Comparison of ENCODE assay signal across 9 cellular contexts in the genomic region with DNA sequence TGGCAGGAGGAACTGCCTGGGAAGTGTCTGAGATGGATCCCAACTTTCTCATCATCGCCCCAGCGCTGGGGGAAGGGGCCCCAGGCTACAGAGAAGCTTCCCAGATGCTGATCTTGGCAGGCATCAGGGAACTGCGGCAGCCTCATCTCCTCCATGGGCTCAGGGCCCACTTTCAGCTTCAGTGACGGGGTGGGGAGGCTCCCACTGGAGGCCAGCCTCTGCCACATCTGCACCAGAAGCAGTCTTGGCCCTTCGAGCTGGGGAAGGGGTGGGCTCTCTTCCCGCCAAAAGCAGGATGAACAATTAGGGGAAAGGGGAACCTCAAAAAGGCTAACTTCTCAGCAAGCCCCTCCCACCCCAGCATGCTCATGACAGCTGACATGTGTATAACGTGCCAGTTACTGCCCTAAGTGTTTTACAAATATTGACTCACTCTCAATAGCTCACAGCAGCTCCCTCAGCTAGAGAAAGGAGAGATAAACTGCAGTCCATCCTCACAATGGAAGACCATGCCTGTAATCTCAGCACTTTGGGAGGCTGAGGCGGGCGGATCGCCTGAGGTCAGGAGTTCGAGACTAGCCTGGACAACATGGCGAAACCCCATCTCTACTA. TPM values are rescaled to one million over a fixed set of nuclear protein-coding genes. Genes with fewer than 3 reads are reported as not detected.
DNase-seq lines count a peak whose midpoint lies in the region; ATAC-seq and TF ChIP-seq lines count a peak whose summit lies in the region.
"Had no signal": no experiment of that assay in that cellular context is flagged by ENCODE, and none has a peak within 500 bp of the region (broad histone marks: within the 10 kb centered on the region; RNA-seq: fewer than 3 reads in every experiment).

No MANE protein-coding gene starts in this region.

- no peaks in the 10 kb centered on the region for H3K36me3 ChIP-seq in naive thymus-derived CD4-positive, alpha-beta T cell (ENCODE audit: control insufficient read depth in 2 of 3, insufficient read depth in 3 of 3, low read length in 3 of 3)

- peak overlapping the region in 2 of 10 donors; percentile 2 to 29 for H3K4me3 Mint-ChIP-seq in naive thymus-derived CD4-positive, alpha-beta T cell
- H3K4me3 Mint-ChIP-seq in Calu3 (ENCODE audit: low read depth, unreplicated experiment): no peak overlapping the region

- H3K4me3 ChIP-seq in naive thymus-derived CD4-positive, alpha-beta T cell (ENCODE audit: low read length): no peak overlapping the region

- intact Hi-C loops in naive thymus-derived CD4-positive, alpha-beta T cell (cut with micrococcal nuclease): no loop called here
- intact Hi-C loops in Calu3 (cut with micrococcal nuclease; ENCODE audit: unreplicated experiment): no loop called here

- no peak overlapping the region for H3K27ac ChIP-seq in naive thymus-derived CD4-positive, alpha-beta T cell (ENCODE audit: low read depth, low read length)

- H3K4me1 Mint-ChIP-seq in naive thymus-derived CD4-positive, alpha-beta T cell: peaks cover 6 to 27% (median 17%) of the 10 kb centered on the region in 7 donors
- H3K4me1 Mint-ChIP-seq in Calu3 (ENCODE audit: low read depth, unreplicated experiment): no peaks in the 10 kb centered on the region

- H3K36me3 Mint-ChIP-seq in naive thymus-derived CD4-positive, alpha-beta T cell: peaks cover 0 to 3% (median 0%) of the 10 kb centered on the region in 5 donors
- no peaks in the 10 kb centered on the region for H3K36me3 Mint-ChIP-seq in Calu3 (ENCODE audit: insufficient read depth, unreplicated experiment)

- DNase-seq in COR-L47 (lab: John Stamatoyannopoulos, UW) (peak; percentile 88), NCI-H146 treated with DMSO at 0.1 percent for 48 hours (lab: John Stamatoyannopoulos, UW; ENCODE audit: unreplicated experiment) (peak; percentile 98), brain pericyte (ENCODE audit: low read depth, low spot score) (peak; percentile 84), Calu3 (no peak)
- DNase-seq in naive thymus-derived CD4-positive, alpha-beta T cell: no peak
- no peak for DNase-seq in activated effector memory CD4-positive, alpha-beta T cell treated with anti-CD3 and anti-CD28 coated beads, Interleukin-2, amount 50 U/mL, for 16 hours
- no peak for DNase-seq in effector CD4-positive, alpha-beta T cell
- DNase-seq: activated gamma-delta T cell had no signal

- no peaks in the 10 kb centered on the region for H3K9me3 ChIP-seq in naive thymus-derived CD4-positive, alpha-beta T cell (ENCODE audit: control insufficient read depth in 2 of 3, low read length in 3 of 3)

- no peak for ATAC-seq in naive thymus-derived CD4-positive, alpha-beta T cell
- no peak for ATAC-seq in HG02759 (IDR thresholded peaks at IDR 0.05; ENCODE audit: unreplicated experiment)

- H3K27ac Mint-ChIP-seq in naive thymus-derived CD4-positive, alpha-beta T cell: peak overlapping the region in 6 of 9 donors; percentile 4 to 34 (median 25)
- H3K27ac Mint-ChIP-seq in Calu3 (ENCODE audit: unreplicated experiment): no peak overlapping the region

- POLR2A ChIA-PET in naive thymus-derived CD4-positive, alpha-beta T cell (lab: Charles Lee): interaction anchor here (0.7 kb wide), 1 partner anchor 69 kb away, joined by 4 read pairs; no protein-coding TSS in a partner anchor

- H3K9me3 Mint-ChIP-seq in naive thymus-derived CD4-positive, alpha-beta T cell: no peaks in the 10 kb centered on the region
- H3K9me3 Mint-ChIP-seq in Calu3 (ENCODE audit: low read depth, unreplicated experiment): no peaks in the 10 kb centered on the region

- H3K27me3 ChIP-seq in naive thymus-derived CD4-positive, alpha-beta T cell (ENCODE audit: control insufficient read depth in 2 of 2, insufficient read depth in 2 of 2, low read length in 2 of 2): no peaks in the 10 kb centered on the region

- TF ChIP-seq CTCF in Calu3 (IDR thresholded peaks at IDR 0.05; ENCODE audit: unreplicated experiment): no peak

- no peaks in the 10 kb centered on the region for H3K27me3 Mint-ChIP-seq in naive thymus-derived CD4-positive, alpha-beta T cell
- H3K27me3 Mint-ChIP-seq in Calu3 (ENCODE audit: unreplicated experiment): no peaks in the 10 kb centered on the region

- CTCF ChIA-PET in naive thymus-derived CD4-positive, alpha-beta T cell (lab: Charles Lee): interaction anchor here (8.0 kb wide), 1 partner anchor 12 kb away, joined by 52 read pairs; a partner anchor contains a TSS
- CTCF ChIA-PET in Calu3 (lab: Charles Lee): interaction anchor here (0.7 kb wide), 1 partner anchor 34 kb away, joined by 4 read pairs; no protein-coding TSS in a partner anchor

- peaks cover 10 to 14% of the 10 kb centered on the region in 2 donors for H3K4me1 ChIP-seq in naive thymus-derived CD4-positive, alpha-beta T cell (ENCODE audit: control insufficient read depth in 2 of 2, insufficient read depth in 2 of 2, low read length in 2 of 2)

- BruUV-seq in Calu3 (replicated peaks; lab: Mats Ljungman, UMichigan): no TSS peak

RNA-seq across cellular contexts. Expression of a gene that starts 7.1 kb away (rescaled TPM):
- 1 to 10 TPM; 3.4 to 6.8 (median 5.2) TPM for total RNA-seq in naive thymus-derived CD4-positive, alpha-beta T cell
- under 1 TPM; 0.64 to 0.81 TPM for polyA plus RNA-seq in naive thymus-derived CD4-positive, alpha-beta T cell
- 4.8 and 5.3 TPM in 2 replicates for total RNA-seq in Calu3 (2022)

RNA-seq across cellular contexts. Expression of a gene that starts 13.7 kb away (rescaled TPM):
- 10 to 100 TPM; 36.8 to 70.5 (median 43.0) TPM for total RNA-seq in naive thymus-derived CD4-positive, alpha-beta T cell
- 10 to 100 TPM; 24.9 to 34.1 TPM for polyA plus RNA-seq in naive thymus-derived CD4-positive, alpha-beta T cell
- 59.2 and 60.4 TPM in 2 replicates for total RNA-seq in Calu3 (2022)

RNA-seq across cellular contexts. Expression of a gene that starts 32.6 kb away (rescaled TPM):
- total RNA-seq in naive thymus-derived CD4-positive, alpha-beta T cell: 10 to 100 TPM in 3 of 5 experiments, 1 to 10 TPM in 2; 3.6 to 47.2 (median 16.3) TPM
- 1 to 10 TPM; 1.2 to 3.9 TPM for polyA plus RNA-seq in naive thymus-derived CD4-positive, alpha-beta T cell
- 91.0 and 147 TPM in 2 replicates for total RNA-seq in Calu3 (2022)

RNA-seq across cellular contexts. Expression of a gene that starts 43.5 kb away (rescaled TPM):
- 100 to 1,000 TPM; 175 to 334 (median 194) TPM for total RNA-seq in naive thymus-derived CD4-positive, alpha-beta T cell
- polyA plus RNA-seq in naive thymus-derived CD4-positive, alpha-beta T cell: 100 to 1,000 TPM; 113 to 153 TPM
- 133 and 139 TPM in 2 replicates for total RNA-seq in Calu3 (2022)

RNA-seq across cellular contexts. Expression of a gene that starts 48.5 kb away (rescaled TPM):
- 1 to 10 TPM in 3 of 5 experiments, under 1 TPM in 2; 0.40 to 3.7 (median 1.2) TPM for total RNA-seq in naive thymus-derived CD4-positive, alpha-beta T cell
- under 1 TPM; 0.52 to 0.55 TPM for polyA plus RNA-seq in naive thymus-derived CD4-positive, alpha-beta T cell
- 1.6 and 1.7 TPM in 2 replicates for total RNA-seq in Calu3 (2022)

Comparison
In these comparisons a context has a peak if more than half of its experiments do, and no peak if none do; other contexts are left out.
1. DNase-seq: peak in COR-L47 (single experiment), NCI-H146 treated with DMSO at 0.1 percent for 48 hours (single experiment) and brain pericyte (single experiment); none in naive thymus-derived CD4-positive, alpha-beta T cell (0 of 9), activated effector memory CD4-positive, alpha-beta T cell treated with anti-CD3 and anti-CD28 coated beads, Interleukin-2, amount 50 U/mL, for 16 hours (single experiment), Calu3 (single experiment) and effector CD4-positive, alpha-beta T cell (single experiment).